ENCODE assay signal across 26 cellular contexts in genomic region chr19:13965926-13966683, GRCh38. TPM values are rescaled to one million over a fixed set of nuclear protein-coding genes. Genes with fewer than 3 reads are reported as not detected.
"Had no signal": no experiment of that assay in that cellular context is flagged by ENCODE, and none has a peak within 500 bp of the region (broad histone marks: within the 10 kb centered on the region; RNA-seq: fewer than 3 reads in every experiment).

No MANE protein-coding gene starts in this region.

- FAIRE-seq: astrocyte, bronchial epithelial cell, TTC549 had no signal

- H3K4me2 ChIP-seq: SK-N-SH had no signal

- H3K4me3 ChIP-seq: SJSA1 had no signal

- H3K27me3 ChIP-seq: SJSA1 had no signal

- H3K27ac ChIP-seq: SJSA1 had no signal

- DNase-seq: activated CD4-positive, alpha-beta T cell treated with anti-CD3 and anti-CD28 coated beads, Interleukin-2, amount 10 ng/mL, durations not matched to agents 24 days and 14 days; activated CD4-positive, alpha-beta T cell treated with anti-CD3 and anti-CD28 coated beads, Interleukin-2, amount 50 U/mL, for 4 hours; activated CD8-positive, alpha-beta T cell treated with anti-CD3 and anti-CD28 coated beads, Interleukin-2, amount 10 ng/mL, durations not matched to agents 7 days and 5 days; activated gamma-delta T cell; activated naive CD4-positive, alpha-beta T cell treated with Interleukin-2 at 50 U/mL for 16 hours; activated naive CD8-positive, alpha-beta T cell treated with anti-CD3 and anti-CD28 coated beads, Interleukin-2, amount 10 ng/mL, durations not matched to agents 7 days and 5 days; activated T-cell treated with anti-CD3 and anti-CD28 coated beads, Interleukin-2, amount 50 U/mL, for 24 hours; amygdala; caudate nucleus; Karpas-422; KBM-7; NCI-H1048; NCI-H1105 treated with DMSO at 0.1 percent for 48 hours; NCI-H1436; NCI-H1694; NCI-H1930; NCI-H2081 treated with DMSO at 0.1 percent for 48 hours; NCI-H226; NCI-H446 treated with DMSO at 0.1 percent for 48 hours; NCI-H524 treated with DMSO at 0.1 percent for 48 hours; SHP77 treated with DMSO at 0.1 percent for 48 hours; SK-N-SH had no signal

- H3K9me3 ChIP-seq: SJSA1, SK-N-SH had no signal

- H3K9ac ChIP-seq: SK-N-SH had no signal

RNA-seq across cellular contexts. Expression of gene PODNL1, which starts 27.9 kb away (rescaled TPM):
- total RNA-seq: activated CD4-positive, alpha-beta T cell treated with anti-CD3 and anti-CD28 coated beads, Interleukin-2, amount 10 ng/mL, durations not matched to agents 24 days and 14 days; bronchial epithelial cell had no signal
